Comparison of ENCODE assay signal across 1 cellular context in the genomic region with DNA sequence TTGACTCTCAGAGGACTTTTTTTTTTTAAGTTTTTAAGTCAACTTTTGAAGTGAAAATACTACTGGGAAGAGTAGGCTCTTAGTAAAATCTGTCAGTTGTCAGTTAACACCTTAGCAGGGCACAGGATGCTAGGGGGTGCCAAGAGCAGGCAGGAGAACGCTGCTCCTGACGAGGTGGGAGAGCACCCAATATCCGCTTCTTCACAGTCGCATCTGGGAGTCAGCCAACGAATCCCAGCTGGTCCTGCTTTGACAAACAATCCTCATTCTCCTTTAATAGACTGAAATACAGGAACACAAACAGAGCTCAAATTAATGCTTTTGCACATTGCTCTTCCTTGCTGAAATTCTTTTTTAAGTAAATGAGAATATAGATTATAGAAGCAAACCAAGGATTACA.
TF ChIP-seq lines count a peak whose summit lies in the region.

No MANE protein-coding gene starts in this region.

TF ChIP-seq in GM23338, 12 proteins besides CTCF, POLR2A, EP300 and RAD21 (continued from another document):
- TF ChIP-seq, protein P1, sequence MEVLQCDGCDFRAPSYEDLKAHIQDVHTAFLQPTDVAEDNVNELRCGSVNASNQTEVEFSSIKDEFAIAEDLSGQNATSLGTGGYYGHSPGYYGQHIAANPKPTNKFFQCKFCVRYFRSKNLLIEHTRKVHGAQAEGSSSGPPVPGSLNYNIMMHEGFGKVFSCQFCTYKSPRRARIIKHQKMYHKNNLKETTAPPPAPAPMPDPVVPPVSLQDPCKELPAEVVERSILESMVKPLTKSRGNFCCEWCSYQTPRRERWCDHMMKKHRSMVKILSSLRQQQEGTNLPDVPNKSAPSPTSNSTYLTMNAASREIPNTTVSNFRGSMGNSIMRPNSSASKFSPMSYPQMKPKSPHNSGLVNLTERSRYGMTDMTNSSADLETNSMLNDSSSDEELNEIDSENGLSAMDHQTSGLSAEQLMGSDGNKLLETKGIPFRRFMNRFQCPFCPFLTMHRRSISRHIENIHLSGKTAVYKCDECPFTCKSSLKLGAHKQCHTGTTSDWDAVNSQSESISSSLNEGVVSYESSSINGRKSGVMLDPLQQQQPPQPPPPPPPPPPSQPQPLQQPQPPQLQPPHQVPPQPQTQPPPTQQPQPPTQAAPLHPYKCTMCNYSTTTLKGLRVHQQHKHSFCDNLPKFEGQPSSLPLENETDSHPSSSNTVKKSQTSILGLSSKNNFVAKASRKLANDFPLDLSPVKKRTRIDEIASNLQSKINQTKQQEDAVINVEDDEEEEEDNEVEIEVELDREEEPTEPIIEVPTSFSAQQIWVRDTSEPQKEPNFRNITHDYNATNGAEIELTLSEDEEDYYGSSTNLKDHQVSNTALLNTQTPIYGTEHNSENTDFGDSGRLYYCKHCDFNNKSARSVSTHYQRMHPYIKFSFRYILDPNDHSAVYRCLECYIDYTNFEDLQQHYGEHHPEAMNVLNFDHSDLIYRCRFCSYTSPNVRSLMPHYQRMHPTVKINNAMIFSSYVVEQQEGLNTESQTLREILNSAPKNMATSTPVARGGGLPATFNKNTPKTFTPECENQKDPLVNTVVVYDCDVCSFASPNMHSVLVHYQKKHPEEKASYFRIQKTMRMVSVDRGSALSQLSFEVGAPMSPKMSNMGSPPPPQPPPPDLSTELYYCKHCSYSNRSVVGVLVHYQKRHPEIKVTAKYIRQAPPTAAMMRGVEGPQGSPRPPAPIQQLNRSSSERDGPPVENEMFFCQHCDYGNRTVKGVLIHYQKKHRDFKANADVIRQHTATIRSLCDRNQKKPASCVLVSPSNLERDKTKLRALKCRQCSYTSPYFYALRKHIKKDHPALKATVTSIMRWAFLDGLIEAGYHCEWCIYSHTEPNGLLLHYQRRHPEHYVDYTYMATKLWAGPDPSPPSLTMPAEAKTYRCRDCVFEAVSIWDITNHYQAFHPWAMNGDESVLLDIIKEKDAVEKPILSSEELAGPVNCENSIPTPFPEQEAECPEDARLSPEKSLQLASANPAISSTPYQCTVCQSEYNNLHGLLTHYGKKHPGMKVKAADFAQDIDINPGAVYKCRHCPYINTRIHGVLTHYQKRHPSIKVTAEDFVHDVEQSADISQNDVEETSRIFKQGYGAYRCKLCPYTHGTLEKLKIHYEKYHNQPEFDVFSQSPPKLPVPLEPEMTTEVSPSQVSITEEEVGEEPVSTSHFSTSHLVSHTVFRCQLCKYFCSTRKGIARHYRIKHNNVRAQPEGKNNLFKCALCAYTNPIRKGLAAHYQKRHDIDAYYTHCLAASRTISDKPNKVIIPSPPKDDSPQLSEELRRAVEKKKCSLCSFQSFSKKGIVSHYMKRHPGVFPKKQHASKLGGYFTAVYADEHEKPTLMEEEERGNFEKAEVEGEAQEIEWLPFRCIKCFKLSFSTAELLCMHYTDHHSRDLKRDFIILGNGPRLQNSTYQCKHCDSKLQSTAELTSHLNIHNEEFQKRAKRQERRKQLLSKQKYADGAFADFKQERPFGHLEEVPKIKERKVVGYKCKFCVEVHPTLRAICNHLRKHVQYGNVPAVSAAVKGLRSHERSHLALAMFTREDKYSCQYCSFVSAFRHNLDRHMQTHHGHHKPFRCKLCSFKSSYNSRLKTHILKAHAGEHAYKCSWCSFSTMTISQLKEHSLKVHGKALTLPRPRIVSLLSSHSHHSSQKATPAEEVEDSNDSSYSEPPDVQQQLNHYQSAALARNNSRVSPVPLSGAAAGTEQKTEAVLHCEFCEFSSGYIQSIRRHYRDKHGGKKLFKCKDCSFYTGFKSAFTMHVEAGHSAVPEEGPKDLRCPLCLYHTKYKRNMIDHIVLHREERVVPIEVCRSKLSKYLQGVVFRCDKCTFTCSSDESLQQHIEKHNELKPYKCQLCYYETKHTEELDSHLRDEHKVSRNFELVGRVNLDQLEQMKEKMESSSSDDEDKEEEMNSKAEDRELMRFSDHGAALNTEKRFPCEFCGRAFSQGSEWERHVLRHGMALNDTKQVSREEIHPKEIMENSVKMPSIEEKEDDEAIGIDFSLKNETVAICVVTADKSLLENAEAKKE (CRISPR knock-in tag; IDR thresholded peaks at IDR 0.05): no peak
- no peak for TF ChIP-seq ETS1 (IDR thresholded peaks at IDR 0.05)
- TF ChIP-seq, protein P2, sequence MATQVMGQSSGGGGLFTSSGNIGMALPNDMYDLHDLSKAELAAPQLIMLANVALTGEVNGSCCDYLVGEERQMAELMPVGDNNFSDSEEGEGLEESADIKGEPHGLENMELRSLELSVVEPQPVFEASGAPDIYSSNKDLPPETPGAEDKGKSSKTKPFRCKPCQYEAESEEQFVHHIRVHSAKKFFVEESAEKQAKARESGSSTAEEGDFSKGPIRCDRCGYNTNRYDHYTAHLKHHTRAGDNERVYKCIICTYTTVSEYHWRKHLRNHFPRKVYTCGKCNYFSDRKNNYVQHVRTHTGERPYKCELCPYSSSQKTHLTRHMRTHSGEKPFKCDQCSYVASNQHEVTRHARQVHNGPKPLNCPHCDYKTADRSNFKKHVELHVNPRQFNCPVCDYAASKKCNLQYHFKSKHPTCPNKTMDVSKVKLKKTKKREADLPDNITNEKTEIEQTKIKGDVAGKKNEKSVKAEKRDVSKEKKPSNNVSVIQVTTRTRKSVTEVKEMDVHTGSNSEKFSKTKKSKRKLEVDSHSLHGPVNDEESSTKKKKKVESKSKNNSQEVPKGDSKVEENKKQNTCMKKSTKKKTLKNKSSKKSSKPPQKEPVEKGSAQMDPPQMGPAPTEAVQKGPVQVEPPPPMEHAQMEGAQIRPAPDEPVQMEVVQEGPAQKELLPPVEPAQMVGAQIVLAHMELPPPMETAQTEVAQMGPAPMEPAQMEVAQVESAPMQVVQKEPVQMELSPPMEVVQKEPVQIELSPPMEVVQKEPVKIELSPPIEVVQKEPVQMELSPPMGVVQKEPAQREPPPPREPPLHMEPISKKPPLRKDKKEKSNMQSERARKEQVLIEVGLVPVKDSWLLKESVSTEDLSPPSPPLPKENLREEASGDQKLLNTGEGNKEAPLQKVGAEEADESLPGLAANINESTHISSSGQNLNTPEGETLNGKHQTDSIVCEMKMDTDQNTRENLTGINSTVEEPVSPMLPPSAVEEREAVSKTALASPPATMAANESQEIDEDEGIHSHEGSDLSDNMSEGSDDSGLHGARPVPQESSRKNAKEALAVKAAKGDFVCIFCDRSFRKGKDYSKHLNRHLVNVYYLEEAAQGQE (IDR thresholded peaks at IDR 0.05; ENCODE audit: unreplicated experiment): no peak
- no peak for TF ChIP-seq EZH2phosphoT487 (IDR thresholded peaks at IDR 0.05; ENCODE audit: unreplicated experiment)
- no peak for TF ChIP-seq NANOG (IDR thresholded peaks at IDR 0.05; ENCODE audit: borderline replicate concordance)
TF ChIP-seq in GM23338: peak in this region for 0.
